ENCODE assay signal across 9 cellular contexts in genomic region chr18:52670903-52671302, GRCh38.
DNase-seq lines count a peak whose midpoint lies in the region; ATAC-seq and TF ChIP-seq lines count a peak whose summit lies in the region.
"Had no signal": no experiment of that assay in that cellular context is flagged by ENCODE, and none has a peak within 500 bp of the region (broad histone marks: within the 10 kb centered on the region; RNA-seq: fewer than 3 reads in every experiment).

No MANE protein-coding gene starts in this region.

- H3K4me3 Mint-ChIP-seq in neural crest cell: no peak overlapping the region
- H3K4me3 Mint-ChIP-seq in effector memory CD8-positive, alpha-beta T cell: no peak overlapping the region
- H3K4me3 Mint-ChIP-seq: stimulated activated effector memory CD8-positive, alpha-beta T cell treated with anti-CD3 and anti-CD28 coated beads, Interleukin-12 subunit alpha, Interleukin-12 subunit beta, amount 100 ng/mL, for 72 hours had no signal

- ATAC-seq in effector memory CD8-positive, alpha-beta T cell (replicated peaks): no peak
- ATAC-seq: stimulated activated effector memory CD8-positive, alpha-beta T cell treated with anti-CD3 and anti-CD28 coated beads, Interleukin-12 subunit alpha, Interleukin-12 subunit beta, amount 100 ng/mL, for 72 hours had no signal

- H3K9me3 Mint-ChIP-seq in neural crest cell: peaks cover 10% of the 10 kb centered on the region
- peaks cover 2 to 14% of the 10 kb centered on the region in 2 donors for H3K9me3 Mint-ChIP-seq in effector memory CD8-positive, alpha-beta T cell

- CTCF ChIA-PET in GM10248 (lab: Yijun Ruan, JAX): interaction anchor here (0.7 to 1.5 kb wide), 3 partner anchors 9 to 1050 kb away, joined by 4 to 7 read pairs (median 4); no protein-coding TSS in a partner anchor

- no peaks in the 10 kb centered on the region for H3K27me3 Mint-ChIP-seq in neural crest cell (ENCODE audit: low read depth)
- no peaks in the 10 kb centered on the region for H3K27me3 Mint-ChIP-seq in effector memory CD8-positive, alpha-beta T cell

- no peak overlapping the region for H3K27ac Mint-ChIP-seq in neural crest cell (ENCODE audit: unreplicated experiment)
- H3K27ac Mint-ChIP-seq in effector memory CD8-positive, alpha-beta T cell: no peak overlapping the region
- H3K27ac Mint-ChIP-seq: stimulated activated effector memory CD8-positive, alpha-beta T cell treated with anti-CD3 and anti-CD28 coated beads, Interleukin-12 subunit alpha, Interleukin-12 subunit beta, amount 100 ng/mL, for 72 hours had no signal

- H3K4me1 Mint-ChIP-seq in neural crest cell: peaks cover 24% of the 10 kb centered on the region
- no peaks in the 10 kb centered on the region for H3K4me1 Mint-ChIP-seq in effector memory CD8-positive, alpha-beta T cell (ENCODE audit: low read depth in 2 of 2)
- H3K4me1 Mint-ChIP-seq: stimulated activated effector memory CD8-positive, alpha-beta T cell treated with anti-CD3 and anti-CD28 coated beads, Interleukin-12 subunit alpha, Interleukin-12 subunit beta, amount 100 ng/mL, for 72 hours had no signal

- TF ChIP-seq CTCF in GM10248 (IDR thresholded peaks at IDR 0.05; ENCODE audit: control extremely low read depth, extremely low read depth, low read depth, missing control alignments) (peak; percentile 8), astrocyte of the cerebellum (IDR thresholded peaks at IDR 0.05; ENCODE audit: low read depth, low read length, missing control alignments) (peak; percentile 26), neural crest cell (conservative IDR thresholded peaks at IDR 0.05) (peak; percentile 56)

- H3K36me3 Mint-ChIP-seq in neural crest cell (ENCODE audit: low read depth): peaks cover under 1% of the 10 kb centered on the region
- no peaks in the 10 kb centered on the region for H3K36me3 Mint-ChIP-seq in effector memory CD8-positive, alpha-beta T cell (ENCODE audit: insufficient read depth)
- H3K36me3 Mint-ChIP-seq: stimulated activated effector memory CD8-positive, alpha-beta T cell treated with anti-CD3 and anti-CD28 coated beads, Interleukin-12 subunit alpha, Interleukin-12 subunit beta, amount 100 ng/mL, for 72 hours had no signal

- H3K4me3 ChIP-seq in astrocyte of the cerebellum (ENCODE audit: low read depth, low read length): no peak overlapping the region

- in situ Hi-C loops in astrocyte of the cerebellum (cut with HindIII; ENCODE audit: low sequenced_read_pairs): no loop called here

- POLR2A ChIA-PET in GM10248 (lab: Yijun Ruan, JAX): no interaction called here

- DNase-seq in GM10248 (ENCODE audit: extremely low spot score) (no peak), NCI-H1092 (lab: John Stamatoyannopoulos, UW) (peak; percentile 47), astrocyte of the cerebellum (ENCODE audit: low read depth) (peak; percentile 13), neural crest cell (ENCODE audit: low read depth, low spot score) (no peak), NCI-H226 (no peak), dermis blood vessel endothelial cell (no peak), cortex of kidney (lab: John Stamatoyannopoulos, UW) (no peak)
- no peak for DNase-seq in effector memory CD8-positive, alpha-beta T cell

Comparison
In these comparisons a context has a peak if more than half of its experiments do, and no peak if none do; other contexts are left out.
1. DNase-seq: peak in NCI-H1092 (single experiment) and astrocyte of the cerebellum (single experiment); none in GM10248 (single experiment), neural crest cell (single experiment), NCI-H226 (single experiment), dermis blood vessel endothelial cell (single experiment), effector memory CD8-positive, alpha-beta T cell (0 of 3) and cortex of kidney (single experiment).
2. Peak in every context shown above with its lines, with median percentiles within 50 percentile points of each other: CTCF ChIP-seq.